ENCODE assay signal across 2 cellular contexts in genomic region chr20:5313916-5314315, GRCh38.
TF ChIP-seq lines count a peak whose summit lies in the region.

No MANE protein-coding gene starts in this region.

TF ChIP-seq in IMR-90, 13 proteins besides CTCF, POLR2A, EP300 and RAD21:
- TF ChIP-seq RFX5 (IDR thresholded peaks at IDR 0.05; ENCODE audit: low read depth, low read length), result no peak
- no peak for TF ChIP-seq MAZ (IDR thresholded peaks at IDR 0.05; ENCODE audit: borderline replicate concordance, low read depth, low read length)
- TF ChIP-seq MAFK (IDR thresholded peaks at IDR 0.05; ENCODE audit: low read depth, low read length), result no peak
- no peak for TF ChIP-seq SMC3 (IDR thresholded peaks at IDR 0.05; ENCODE audit: low read depth, low read length)
- no peak for TF ChIP-seq CHD1 (IDR thresholded peaks at IDR 0.05; ENCODE audit: low read depth, low read length)
- TF ChIP-seq RCOR1 (IDR thresholded peaks at IDR 0.05; ENCODE audit: insufficient replicate concordance, low read length), result no peak
- no peak for TF ChIP-seq USF2 (IDR thresholded peaks at IDR 0.05; ENCODE audit: low read depth, low read length)
- no peak for TF ChIP-seq FOS (IDR thresholded peaks at IDR 0.05; ENCODE audit: low read depth, low read length)
- peak; percentile 90 for TF ChIP-seq CEBPB (IDR thresholded peaks at IDR 0.05; ENCODE audit: low read depth, low read length)

TF ChIP-seq in WTC11, 78 proteins besides CTCF, POLR2A, EP300 and RAD21:
- TF ChIP-seq RORB (CRISPR knock-in tag; IDR thresholded peaks at IDR 0.05) (no peak), USF1 (CRISPR knock-in tag; IDR thresholded peaks at IDR 0.05) (no peak), JAZF1 (CRISPR knock-in tag; IDR thresholded peaks at IDR 0.05) (no peak)
TF ChIP-seq in WTC11: peak in this region for 0.
